Comparison of ENCODE assay signal across 9 cellular contexts in genomic region chr11:31160504-31161422, GRCh38.
DNase-seq lines count a peak whose midpoint lies in the region; ATAC-seq and TF ChIP-seq lines count a peak whose summit lies in the region.
"Had no signal": no experiment of that assay in that cellular context is flagged by ENCODE, and none has a peak within 500 bp of the region (broad histone marks: within the 10 kb centered on the region; RNA-seq: fewer than 3 reads in every experiment).

No MANE protein-coding gene starts in this region.

- DNase-seq in OCI-LY7 (ENCODE audit: low spot score) (peak; percentile 3), iPS-NIHi7 (ENCODE audit: extremely low spot score) (peak; percentile 29), Peyer's patch (no peak), SIG-M5 (lab: John Stamatoyannopoulos, UW) (no peak), NOMO-1 (lab: John Stamatoyannopoulos, UW; ENCODE audit: unreplicated experiment in 2 of 2) (no peak)

- POLR2A ChIA-PET in OCI-LY7 (lab: Charles Lee) = no interaction called here

- no TSS peak for BruUV-seq in OCI-LY7 (replicated peaks; lab: Mats Ljungman, UMichigan)

- H3K4me2 ChIP-seq in DOHH2 (ENCODE audit: low read length) (no peak overlapping the region), OCI-LY7 (ENCODE audit: low read length) (no peak overlapping the region)
- H3K4me2 ChIP-seq: hepatocyte had no signal

- CTCF ChIA-PET in OCI-LY7 (lab: Charles Lee; ENCODE audit: unreplicated experiment) = no interaction called here

- no peak overlapping the region for H2AFZ ChIP-seq in OCI-LY7 (ENCODE audit: low read length)
- H2AFZ ChIP-seq: hepatocyte had no signal

- H3K4me1 ChIP-seq in DOHH2 (ENCODE audit: control insufficient read depth, low read length) = no peaks in the 10 kb centered on the region
- H3K4me1 ChIP-seq in OCI-LY7 (ENCODE audit: insufficient read depth, low read length, poor library complexity, severe bottlenecking) = no peaks in the 10 kb centered on the region
- no peaks in the 10 kb centered on the region for H3K4me1 ChIP-seq in Peyer's patch

- H3K9me2 ChIP-seq in DOHH2 (replicated peaks; ENCODE audit: control insufficient read depth, low read length) (no peaks in the 10 kb centered on the region), OCI-LY7 (ENCODE audit: insufficient read depth, low read length) (no peaks in the 10 kb centered on the region)

- H3K27me3 ChIP-seq in DOHH2 (ENCODE audit: control insufficient read depth, low read length) (no peaks in the 10 kb centered on the region), Peyer's patch (no peaks in the 10 kb centered on the region)
- H3K27me3 ChIP-seq: hepatocyte had no signal

- H3K79me2 ChIP-seq in DOHH2 (ENCODE audit: control insufficient read depth, low read length) (no peaks in the 10 kb centered on the region), OCI-LY7 (ENCODE audit: insufficient read depth, low read depth, low read length) (no peaks in the 10 kb centered on the region)
- H3K79me2 ChIP-seq: hepatocyte had no signal

- no peak overlapping the region for H3K4me3 ChIP-seq in DOHH2 (ENCODE audit: low read length)
- H3K4me3 ChIP-seq in OCI-LY7 (ENCODE audit: low read depth, low read length, poor library complexity, severe bottlenecking) = no peak overlapping the region
- no peak overlapping the region for H3K4me3 ChIP-seq in Peyer's patch
- H3K4me3 ChIP-seq: hepatocyte had no signal

- H3F3A ChIP-seq in DOHH2 (ENCODE audit: control insufficient read depth, insufficient read depth) = no peaks in the 10 kb centered on the region

- no peaks in the 10 kb centered on the region for H4K20me1 ChIP-seq in DOHH2 (ENCODE audit: control insufficient read depth, insufficient read depth, low read depth, low read length)
- no peaks in the 10 kb centered on the region for H4K20me1 ChIP-seq in OCI-LY7 (ENCODE audit: insufficient read depth, low read length)

- H3K27ac ChIP-seq in DOHH2 (ENCODE audit: low read depth, low read length) = no peak overlapping the region
- H3K27ac ChIP-seq in OCI-LY7 (ENCODE audit: low read depth, low read length, poor library complexity, severe bottlenecking) = no peak overlapping the region
- H3K27ac ChIP-seq in Peyer's patch = no peak overlapping the region
- H3K27ac ChIP-seq: hepatocyte had no signal

- TF ChIP-seq POLR2A in Peyer's patch (IDR thresholded peaks at IDR 0.05) = no peak

- TF ChIP-seq CTCF in DOHH2 (IDR thresholded peaks at IDR 0.05; ENCODE audit: low read depth, low read length, poor library complexity, severe bottlenecking) (peak; percentile 22), OCI-LY7 (conservative IDR thresholded peaks at IDR 0.05; ENCODE audit: low read length) (peak; percentile 56), Peyer's patch (IDR thresholded peaks at IDR 0.05) (peak in 1 of 6 experiments; percentile 8)

- intact Hi-C loops in OCI-LY7 (cut with micrococcal nuclease; ENCODE audit: unreplicated experiment) = no loop called here

- H3K9me3 ChIP-seq in DOHH2 (ENCODE audit: control insufficient read depth, insufficient read depth, low read length) = no peaks in the 10 kb centered on the region
- H3K9me3 ChIP-seq in OCI-LY7 (ENCODE audit: low read length) = no peaks in the 10 kb centered on the region
- H3K9me3 ChIP-seq in Peyer's patch = no peaks in the 10 kb centered on the region

- no peaks in the 10 kb centered on the region for H3K36me3 ChIP-seq in DOHH2 (ENCODE audit: control insufficient read depth, low read length)
- no peaks in the 10 kb centered on the region for H3K36me3 ChIP-seq in OCI-LY7 (ENCODE audit: insufficient read depth, low read length)
- no peaks in the 10 kb centered on the region for H3K36me3 ChIP-seq in Peyer's patch

- ATAC-seq in HG03159 (IDR thresholded peaks at IDR 0.05; ENCODE audit: unreplicated experiment) = peak; percentile 77
- ATAC-seq in GM18498 (IDR thresholded peaks at IDR 0.05; ENCODE audit: unreplicated experiment) = no peak

Comparison
In these comparisons a context has a peak if more than half of its experiments do, and no peak if none do; other contexts are left out.
1. DNase-seq: peak in OCI-LY7 (single experiment) and iPS-NIHi7 (single experiment); none in Peyer's patch (0 of 3), SIG-M5 (single experiment) and NOMO-1 (0 of 2).